In genomic region chr3:194984026-194984425, GRCh38 we compare ENCODE assay signal across 20 cellular contexts.
A peak's percentile ranks its signal among the peaks of the same experiment; 100 is the strongest.
DNase-seq lines count a peak whose midpoint lies in the region; ATAC-seq and TF ChIP-seq lines count a peak whose summit lies in the region.
"Had no signal": no experiment of that assay in that cellular context is flagged by ENCODE, and none has a peak within 500 bp of the region (broad histone marks: within the 10 kb centered on the region; RNA-seq: fewer than 3 reads in every experiment).

No MANE protein-coding gene starts in this region.

- H3K27ac ChIP-seq in right atrium auricular region, result no peak overlapping the region
- no peak overlapping the region for H3K27ac ChIP-seq in neural cell (ENCODE audit: low read length)
- no peak overlapping the region for H3K27ac ChIP-seq in CD8-positive, alpha-beta memory T cell (ENCODE audit: low read depth, low read length)
- no peak overlapping the region for H3K27ac ChIP-seq in lower lobe of right lung
- H3K27ac ChIP-seq: GM23248 had no signal

- POLR2A ChIA-PET in CD8-positive, alpha-beta memory T cell (lab: Charles Lee), result no interaction called here

- ATAC-seq in left cardiac atrium (no peak), lower lobe of right lung (no peak), HG02610 (IDR thresholded peaks at IDR 0.05; ENCODE audit: unreplicated experiment) (no peak)

- H3F3A ChIP-seq in neural cell (ENCODE audit: insufficient read depth, low read length, poor library complexity, severe bottlenecking), result no peaks in the 10 kb centered on the region

- no peaks in the 10 kb centered on the region for H3K27me3 ChIP-seq in right atrium auricular region
- H3K27me3 ChIP-seq in neural cell (ENCODE audit: insufficient read depth, low read depth, low read length), result no peaks in the 10 kb centered on the region
- H3K27me3 ChIP-seq in CD8-positive, alpha-beta memory T cell (ENCODE audit: insufficient read depth, low read length, poor library complexity, severe bottlenecking), result no peaks in the 10 kb centered on the region
- H3K27me3 ChIP-seq in lower lobe of right lung (ENCODE audit: low read depth), result no peaks in the 10 kb centered on the region
- H3K27me3 ChIP-seq: MG63 had no signal

- peaks cover 3% of the 10 kb centered on the region for H3K36me3 Mint-ChIP-seq in endothelial cell (ENCODE audit: low read depth, unreplicated experiment)
- no peaks in the 10 kb centered on the region for H3K36me3 Mint-ChIP-seq in CD8-positive, alpha-beta memory T cell

- H3K4me3 ChIP-seq in right atrium auricular region, result no peak overlapping the region
- no peak overlapping the region for H3K4me3 ChIP-seq in neural cell (ENCODE audit: low read length)
- H3K4me3 ChIP-seq in CD8-positive, alpha-beta memory T cell (ENCODE audit: low read length), result no peak overlapping the region
- no peak overlapping the region for H3K4me3 ChIP-seq in lower lobe of right lung
- H3K4me3 ChIP-seq: MG63 had no signal

- no peak overlapping the region for H3K4me2 ChIP-seq in neural cell (ENCODE audit: low read length)
- H3K4me2 ChIP-seq: SK-N-SH had no signal

- H3K9me3 ChIP-seq in right atrium auricular region, result no peaks in the 10 kb centered on the region
- no peaks in the 10 kb centered on the region for H3K9me3 ChIP-seq in neural cell (ENCODE audit: low read length)
- H3K9me3 ChIP-seq in CD8-positive, alpha-beta memory T cell (ENCODE audit: low read length), result no peaks in the 10 kb centered on the region
- H3K9me3 ChIP-seq in lower lobe of right lung, result no peaks in the 10 kb centered on the region
- H3K9me3 ChIP-seq: SK-N-SH had no signal

- peak overlapping the region; percentile 5 for H3K9ac ChIP-seq in neural cell (ENCODE audit: low read length)
- H3K9ac ChIP-seq: GM23248, SK-N-SH had no signal

- H3K4me3 Mint-ChIP-seq in endothelial cell (ENCODE audit: unreplicated experiment), result peak overlapping the region; percentile 40
- H3K4me3 Mint-ChIP-seq in CD8-positive, alpha-beta memory T cell, result no peak overlapping the region
- H3K4me3 Mint-ChIP-seq: H9 had no signal

- intact Hi-C loops in left cardiac atrium (cut with DNase I) (no loop called here), lower lobe of right lung (cut with DNase I) (no loop called here)

- no peaks in the 10 kb centered on the region for H3K36me3 ChIP-seq in right atrium auricular region
- no peaks in the 10 kb centered on the region for H3K36me3 ChIP-seq in neural cell (ENCODE audit: insufficient read depth, low read length)
- H3K36me3 ChIP-seq in CD8-positive, alpha-beta memory T cell (ENCODE audit: insufficient read depth, low read length), result no peaks in the 10 kb centered on the region
- H3K36me3 ChIP-seq in lower lobe of right lung, result no peaks in the 10 kb centered on the region
- H3K36me3 ChIP-seq: MG63 had no signal

- H3K79me2 ChIP-seq in neural cell (replicated peaks; ENCODE audit: insufficient read depth, low read length), result no peaks in the 10 kb centered on the region

- H3K27ac Mint-ChIP-seq in endothelial cell (ENCODE audit: unreplicated experiment), result no peak overlapping the region
- H3K27ac Mint-ChIP-seq in CD8-positive, alpha-beta memory T cell, result no peak overlapping the region
- H3K27ac Mint-ChIP-seq: H9 had no signal

- TF ChIP-seq EP300 in neural cell (conservative IDR thresholded peaks at IDR 0.05; ENCODE audit: poor library complexity, severe bottlenecking), result no peak

- CTCF ChIA-PET in CD8-positive, alpha-beta memory T cell (lab: Charles Lee), result no interaction called here

- H2AFZ ChIP-seq in neural cell (ENCODE audit: low read depth, low read length), result no peak overlapping the region

- peaks cover 5% of the 10 kb centered on the region for H3K9me3 Mint-ChIP-seq in endothelial cell (ENCODE audit: unreplicated experiment)
- peaks cover 2 to 4% (median 3%) of the 10 kb centered on the region in 5 donors for H3K9me3 Mint-ChIP-seq in CD8-positive, alpha-beta memory T cell

- H3K27me3 Mint-ChIP-seq in endothelial cell (ENCODE audit: unreplicated experiment), result peaks cover 5% of the 10 kb centered on the region
- H3K27me3 Mint-ChIP-seq in CD8-positive, alpha-beta memory T cell, result peaks cover 10 to 14% of the 10 kb centered on the region in 2 donors

- no peaks in the 10 kb centered on the region for H4K20me1 ChIP-seq in neural cell (ENCODE audit: insufficient read depth)

- H3K9me2 ChIP-seq in neural cell (ENCODE audit: insufficient read depth, low read length), result no peaks in the 10 kb centered on the region
- H3K9me2 ChIP-seq: SK-N-SH had no signal

- peak; percentile 16 for DNase-seq in right atrium auricular region (ENCODE audit: low spot score)
- no peak for DNase-seq in left cardiac atrium
- no peak for DNase-seq in endothelial cell (ENCODE audit: low spot score)
- DNase-seq in CD8-positive, alpha-beta memory T cell, result no peak
- DNase-seq in lower lobe of right lung, result no peak
- no peak for DNase-seq in NCI-H524 treated with DMSO at 0.1 percent for 48 hours (lab: John Stamatoyannopoulos, UW)
- DNase-seq: AML-193, GM23248, H9, IMR-90, KG1, MG63, NCI-H1105 treated with DMSO at 0.1 percent for 48 hours, NCI-H146, NCI-H1930, NCI-H2107, NCI-H774, SK-N-SH had no signal

- peaks cover 13% of the 10 kb centered on the region for H3K4me1 Mint-ChIP-seq in endothelial cell (ENCODE audit: unreplicated experiment)
- H3K4me1 Mint-ChIP-seq in CD8-positive, alpha-beta memory T cell, result no peaks in the 10 kb centered on the region

- TF ChIP-seq CTCF in right atrium auricular region (IDR thresholded peaks at IDR 0.05) (no peak), endothelial cell (IDR thresholded peaks at IDR 0.05; ENCODE audit: unreplicated experiment) (no peak), neural cell (IDR thresholded peaks at IDR 0.05; ENCODE audit: poor library complexity, severe bottlenecking) (no peak), lower lobe of right lung (IDR thresholded peaks at IDR 0.05) (no peak)

- peaks cover 0 to 12% of the 10 kb centered on the region in 2 donors for H3K4me1 ChIP-seq in right atrium auricular region
- H3K4me1 ChIP-seq in CD8-positive, alpha-beta memory T cell (ENCODE audit: insufficient read depth, low read length), result no peaks in the 10 kb centered on the region
- H3K4me1 ChIP-seq in lower lobe of right lung, result no peaks in the 10 kb centered on the region

- TF ChIP-seq RAD21 in neural cell (conservative IDR thresholded peaks at IDR 0.05), result no peak

TF ChIP-seq in neural cell, 6 proteins besides CTCF, POLR2A, EP300 and RAD21:
- TF ChIP-seq TAF1 (IDR thresholded peaks at IDR 0.05; ENCODE audit: low read depth) (no peak), MXI1 (conservative IDR thresholded peaks at IDR 0.05; ENCODE audit: poor library complexity, severe bottlenecking) (no peak), EZH2 (IDR thresholded peaks at IDR 0.05; ENCODE audit: borderline replicate concordance, insufficient read depth, low read length, poor library complexity, severe bottlenecking) (no peak), POLR2AphosphoS5 (IDR thresholded peaks at IDR 0.05) (no peak), REST (IDR thresholded peaks at IDR 0.05; ENCODE audit: borderline replicate concordance) (no peak), SMC3 (conservative IDR thresholded peaks at IDR 0.05; ENCODE audit: poor library complexity) (no peak)
